In the genomic region with DNA sequence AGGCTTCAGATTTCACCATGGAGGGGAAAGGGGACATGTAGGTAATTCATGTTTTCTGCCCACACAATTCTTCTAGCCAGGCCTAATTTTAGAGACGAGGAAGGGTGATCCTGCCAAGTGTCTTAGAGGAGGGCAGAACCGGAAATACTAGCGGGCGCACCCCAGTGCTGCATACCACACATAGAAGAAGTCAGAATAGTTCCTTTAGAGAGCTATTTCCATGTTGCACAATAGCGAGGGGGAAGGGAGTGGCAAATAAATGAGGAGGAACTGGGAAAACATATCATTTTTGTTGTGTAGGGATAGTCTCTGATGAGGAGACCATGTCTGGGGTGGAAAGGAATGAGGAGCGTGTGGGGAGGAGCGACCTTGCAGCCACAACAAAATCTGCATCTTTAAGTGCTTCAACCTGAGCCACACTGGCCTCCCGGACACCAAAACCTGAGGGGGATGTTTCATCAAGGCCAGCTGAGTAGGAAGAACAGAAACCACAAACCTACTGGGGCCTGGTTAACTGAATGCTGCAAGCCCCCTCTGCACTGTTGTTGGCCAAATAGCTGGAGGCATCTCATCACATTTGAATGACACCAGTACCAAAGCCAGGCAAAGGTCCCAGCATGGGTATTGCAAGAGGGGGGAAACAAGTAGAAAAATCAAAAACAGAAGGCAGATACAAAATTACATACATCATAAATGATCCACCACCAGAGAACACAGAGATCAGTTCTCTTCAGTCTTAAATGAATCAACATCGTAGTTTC, we compare ENCODE assay signal across 8 cellular contexts. TPM values are rescaled to one million over a fixed set of nuclear protein-coding genes. Genes with fewer than 3 reads are reported as not detected.
A peak's percentile ranks its signal among the peaks of the same experiment; 100 is the strongest.
DNase-seq lines count a peak whose midpoint lies in the region; ATAC-seq and TF ChIP-seq lines count a peak whose summit lies in the region.

No MANE protein-coding gene starts in this region.

- H3K56ac ChIP-seq in IMR-90 (ENCODE audit: extremely low read depth, insufficient read depth, low read length): peak overlapping the region; percentile 94

- H3K9me3 ChIP-seq in IMR-90 (ENCODE audit: control insufficient read depth, insufficient read depth, low read length): no peaks in the 10 kb centered on the region
- no peaks in the 10 kb centered on the region for H3K9me3 ChIP-seq in spleen

- H2AK9ac ChIP-seq in IMR-90 (replicated peaks; ENCODE audit: low read depth, low read length, poor library complexity): peak overlapping the region; percentile 12

- H3K4me3 ChIP-seq in IMR-90 (ENCODE audit: insufficient read depth, low read depth, low read length): no peak overlapping the region
- H3K4me3 ChIP-seq in spleen: peak overlapping the region in 1 of 8 donors; percentile 45

- intact Hi-C loops in IMR-90 (cut with micrococcal nuclease): loop anchor here (1.0 to 5.0 kb wide), 2 partner anchors 51 to 59 kb away; no protein-coding TSS in a partner anchor
- intact Hi-C loops in left ventricle myocardium superior (cut with micrococcal nuclease): loop anchor here (10.0 kb wide), 1 partner anchor 54 kb away; no protein-coding TSS in a partner anchor
- intact Hi-C loops in spleen (cut with DNase I; ENCODE audit: low total_unique reads): no loop called here

- DNase-seq in activated CD8-positive, alpha-beta memory T cell treated with anti-CD3 and anti-CD28 coated beads, Interleukin-2, amount 10 ng/mL, durations not matched to agents 7 days and 5 days: peak; percentile 60
- no peak for DNase-seq in activated CD8-positive, alpha-beta memory T cell treated with anti-CD3 and anti-CD28 coated beads, Interleukin-2, amount 50 U/mL, for 4 hours
- peak; percentile 65 for DNase-seq in IMR-90
- peak; percentile 32 to 47 for DNase-seq in activated T-cell treated with anti-CD3 and anti-CD28 coated beads, Interleukin-2, amount 50 U/mL, for 48 hours
- DNase-seq in left ventricle myocardium superior: peak; percentile 58
- DNase-seq in spleen: peak; percentile 86
- DNase-seq in NCI-H526 treated with DMSO at 0.1 percent for 48 hours (lab: John Stamatoyannopoulos, UW): no peak
- no peak for DNase-seq in SK-N-DZ (ENCODE audit: low spot score)

- H3K4me1 Mint-ChIP-seq in activated CD8-positive, alpha-beta memory T cell treated with anti-CD3 and anti-CD28 coated beads, Interleukin-2, amount 10 ng/mL, durations not matched to agents 7 days and 5 days: peaks cover 23% of the 10 kb centered on the region

- no TSS peak for BruUV-seq in IMR-90 (replicated peaks; lab: Mats Ljungman, UMichigan)

- TF ChIP-seq CTCF in IMR-90 (conservative IDR thresholded peaks at IDR 0.05; ENCODE audit: low read depth, low read length): no peak
- peak in 7 of 11 experiments; percentile 12 to 40 (median 32) for TF ChIP-seq CTCF in spleen (IDR thresholded peaks at IDR 0.05 in 8 of 11, conservative IDR thresholded peaks at IDR 0.05 in 3 of 11)

- H3K4me3 Mint-ChIP-seq in activated CD8-positive, alpha-beta memory T cell treated with anti-CD3 and anti-CD28 coated beads, Interleukin-2, amount 10 ng/mL, durations not matched to agents 7 days and 5 days: peak overlapping the region; percentile 38

- POLR2A ChIA-PET in IMR-90 (lab: Charles Lee; ENCODE audit: unreplicated experiment): interaction anchor here (0.6 kb wide), 2 partner anchors 50 to 56 kb away, joined by 3 read pairs; no protein-coding TSS in a partner anchor

- H2BK20ac ChIP-seq in IMR-90 (ENCODE audit: low read depth, low read length): peak overlapping the region; percentile 95

- peaks cover 20% of the 10 kb centered on the region for H3K4me1 ChIP-seq in IMR-90 (ENCODE audit: control insufficient read depth, insufficient read depth, low read length)
- peaks cover 0 to 82% (median 53%) of the 10 kb centered on the region in 6 donors for H3K4me1 ChIP-seq in spleen

- dilution Hi-C loops in IMR-90 (cut with HindIII; ENCODE audit: low sequenced_read_pairs, unreplicated experiment): no loop called here

- H3K27me3 ChIP-seq in IMR-90 (ENCODE audit: control insufficient read depth, insufficient read depth, low read length): no peaks in the 10 kb centered on the region
- H3K27me3 ChIP-seq in spleen (replicated peaks in 1 of 7): no peaks in the 10 kb centered on the region

- peak overlapping the region; percentile 99 for H4K5ac ChIP-seq in IMR-90 (ENCODE audit: low read depth, low read length)

- H3K9me1 ChIP-seq in IMR-90 (ENCODE audit: insufficient read depth, low read length): peaks cover 9% of the 10 kb centered on the region

- no peaks in the 10 kb centered on the region for H4K20me1 ChIP-seq in IMR-90 (ENCODE audit: insufficient read depth, low read length)

- H3K14ac ChIP-seq in IMR-90 (replicated peaks; ENCODE audit: low read depth, low read length): peak overlapping the region; percentile 89

- H3K27ac ChIP-seq in IMR-90 (ENCODE audit: insufficient read depth, low read length) (peak overlapping the region; percentile 94), spleen (peak overlapping the region; percentile 16 to 82 (median 76))

- H2AK5ac ChIP-seq in IMR-90 (ENCODE audit: low read depth, low read length): peak overlapping the region; percentile 90

- H2BK5ac ChIP-seq in IMR-90 (ENCODE audit: low read depth, low read length, poor library complexity, severe bottlenecking): peak overlapping the region; percentile 99

- H3K18ac ChIP-seq in IMR-90 (ENCODE audit: low read depth, low read length): peak overlapping the region; percentile 94

- WGBS in IMR-90 (ENCODE audit: extremely low coverage in 2 of 2, insufficient read length in 1 of 2), 2 experiments: no CpG with 5 or more reads among the region's 9 CpGs
- WGBS in spleen, 5 donors: 15 to 23% (median 18%) methylated on average over 9 of the region's 9 CpGs

- peak overlapping the region; percentile 97 for H2BK15ac ChIP-seq in IMR-90 (ENCODE audit: low read depth, low read length)

- H3K9ac ChIP-seq in IMR-90 (ENCODE audit: low read depth, low read length): peak overlapping the region; percentile 14; the same call in 1 of the 2 replicates

- in situ Hi-C loops in IMR-90 (cut with MboI; ENCODE audit: low sequenced_read_pairs): no loop called here

- peak overlapping the region; percentile 80 for H3K23ac ChIP-seq in IMR-90 (ENCODE audit: low read depth, low read length)

- peak overlapping the region; percentile 97 for H2BK120ac ChIP-seq in IMR-90 (ENCODE audit: low read depth, low read length)

- H3K9me3 Mint-ChIP-seq in activated CD8-positive, alpha-beta memory T cell treated with anti-CD3 and anti-CD28 coated beads, Interleukin-2, amount 10 ng/mL, durations not matched to agents 7 days and 5 days (ENCODE audit: low read depth): no peaks in the 10 kb centered on the region

- no peaks in the 10 kb centered on the region for H3K36me3 ChIP-seq in IMR-90 (ENCODE audit: control insufficient read depth, insufficient read depth, low read length)
- no peaks in the 10 kb centered on the region for H3K36me3 ChIP-seq in spleen

- peak overlapping the region; percentile 27; the same call in 1 of the 2 replicates for H3K4me2 ChIP-seq in IMR-90 (ENCODE audit: low read depth, low read length)

- no peaks in the 10 kb centered on the region for H3K79me1 ChIP-seq in IMR-90 (ENCODE audit: low read depth in 1 of 2, low read length in 2 of 2)

- peak; percentile 77 for ATAC-seq in activated CD8-positive, alpha-beta memory T cell treated with anti-CD3 and anti-CD28 coated beads, Interleukin-2, amount 10 ng/mL, durations not matched to agents 7 days and 5 days
- ATAC-seq in IMR-90 (ENCODE audit: low read depth) (peak; percentile 64), left ventricle myocardium superior (peak; percentile 85)

- peak overlapping the region; percentile 89 for H3K4ac ChIP-seq in IMR-90 (ENCODE audit: low read depth, low read length)

- H4K91ac ChIP-seq in IMR-90 (ENCODE audit: insufficient read depth, low read depth, low read length): peak overlapping the region; percentile 93

- H2AFZ ChIP-seq in IMR-90 (replicated peaks; ENCODE audit: low read length, poor library complexity): peak overlapping the region; percentile 82

- H4K8ac ChIP-seq in IMR-90 (ENCODE audit: low read depth in 2 of 2, low read length in 2 of 2): peak overlapping the region; percentile 69 to 91

- H3K27ac Mint-ChIP-seq in activated CD8-positive, alpha-beta memory T cell treated with anti-CD3 and anti-CD28 coated beads, Interleukin-2, amount 10 ng/mL, durations not matched to agents 7 days and 5 days: peak overlapping the region; percentile 79

- CTCF ChIA-PET in activated CD8-positive, alpha-beta memory T cell treated with anti-CD3 and anti-CD28 coated beads, Interleukin-2, amount 10 ng/mL, durations not matched to agents 7 days and 5 days (lab: Charles Lee): interaction anchor here (0.9 to 1.6 kb wide), 6 partner anchors 9 to 601 kb away, joined by 3 to 6 read pairs (median 3); no protein-coding TSS in a partner anchor
- CTCF ChIA-PET in IMR-90 (lab: Yijun Ruan, JAX): interaction anchor here (1.0 to 1.5 kb wide), 3 partner anchors 73 to 250 kb away, joined by 3 to 7 read pairs (median 3); no protein-coding TSS in a partner anchor

- no peak for TF ChIP-seq RAD21 in IMR-90 (IDR thresholded peaks at IDR 0.05; ENCODE audit: low read length)

- TF ChIP-seq POLR2A in IMR-90 (IDR thresholded peaks at IDR 0.05; ENCODE audit: low read depth, low read length) (no peak), spleen (IDR thresholded peaks at IDR 0.05) (no peak)

- peaks cover 6% of the 10 kb centered on the region for H3K27me3 Mint-ChIP-seq in activated CD8-positive, alpha-beta memory T cell treated with anti-CD3 and anti-CD28 coated beads, Interleukin-2, amount 10 ng/mL, durations not matched to agents 7 days and 5 days

- no peaks in the 10 kb centered on the region for H3K36me3 Mint-ChIP-seq in activated CD8-positive, alpha-beta memory T cell treated with anti-CD3 and anti-CD28 coated beads, Interleukin-2, amount 10 ng/mL, durations not matched to agents 7 days and 5 days

TF ChIP-seq in IMR-90, 13 proteins besides CTCF, POLR2A, EP300 and RAD21 (continues in another document):
- TF ChIP-seq, protein P1, sequence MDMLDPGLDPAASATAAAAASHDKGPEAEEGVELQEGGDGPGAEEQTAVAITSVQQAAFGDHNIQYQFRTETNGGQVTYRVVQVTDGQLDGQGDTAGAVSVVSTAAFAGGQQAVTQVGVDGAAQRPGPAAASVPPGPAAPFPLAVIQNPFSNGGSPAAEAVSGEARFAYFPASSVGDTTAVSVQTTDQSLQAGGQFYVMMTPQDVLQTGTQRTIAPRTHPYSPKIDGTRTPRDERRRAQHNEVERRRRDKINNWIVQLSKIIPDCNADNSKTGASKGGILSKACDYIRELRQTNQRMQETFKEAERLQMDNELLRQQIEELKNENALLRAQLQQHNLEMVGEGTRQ (IDR thresholded peaks at IDR 0.05; ENCODE audit: low read depth, low read length): no peak

RNA-seq across cellular contexts. Expression of a gene that starts 26.7 kb away (rescaled TPM):
- total RNA-seq in activated CD8-positive, alpha-beta memory T cell treated with anti-CD3 and anti-CD28 coated beads, Interleukin-2, amount 10 ng/mL, durations not matched to agents 7 days and 5 days: not detected
- 0.18 and 0.28 TPM in 2 replicates for total RNA-seq in IMR-90 (2012; rRNA removed)
- 0.12 and 0.23 TPM in 2 replicates for polyA plus RNA-seq in IMR-90 (2012; rRNA removed)
- polyA plus RNA-seq in IMR-90 (2012; cell fraction: cytosol; rRNA removed): 0.01 and 0.10 TPM in 2 replicates
- 0.10 TPM in 1 of 2 replicates, not detected in the other for polyA plus RNA-seq in IMR-90 (2012; cell fraction: nucleus; rRNA removed; ENCODE audit: low replicate concordance)
- total RNA-seq in left ventricle myocardium superior: 3.1 TPM
- total RNA-seq in spleen: 10 to 100 TPM in 4 of 7 donors, 1 to 10 TPM in 3; 3.6 to 22.5 (median 10.8) TPM
- polyA plus RNA-seq in spleen: under 1 TPM; 0.74 to 0.99 (median 0.76) TPM
- polyA plus RNA-seq in SK-N-DZ (2014; cell fraction: cytosol; rRNA removed): not detected in 2 replicates
- polyA plus RNA-seq in SK-N-DZ (2014; cell fraction: nucleus; rRNA removed): not detected in 2 replicates

Comparison
In these comparisons a context has a peak if more than half of its experiments do, and no peak if none do; other contexts are left out.
1. DNase-seq: peak in activated CD8-positive, alpha-beta memory T cell treated with anti-CD3 and anti-CD28 coated beads, Interleukin-2, amount 10 ng/mL, durations not matched to agents 7 days and 5 days (single experiment), IMR-90 (single experiment), activated T-cell treated with anti-CD3 and anti-CD28 coated beads, Interleukin-2, amount 50 U/mL, for 48 hours (2 of 2), left ventricle myocardium superior (single experiment) and spleen (single experiment); none in activated CD8-positive, alpha-beta memory T cell treated with anti-CD3 and anti-CD28 coated beads, Interleukin-2, amount 50 U/mL, for 4 hours (single experiment), NCI-H526 treated with DMSO at 0.1 percent for 48 hours (single experiment) and SK-N-DZ (single experiment).
2. Peak in every context shown above with its lines, with median percentiles within 50 percentile points of each other: ATAC-seq.